8 cellular contexts compared by ENCODE assay signal in the genomic region with DNA sequence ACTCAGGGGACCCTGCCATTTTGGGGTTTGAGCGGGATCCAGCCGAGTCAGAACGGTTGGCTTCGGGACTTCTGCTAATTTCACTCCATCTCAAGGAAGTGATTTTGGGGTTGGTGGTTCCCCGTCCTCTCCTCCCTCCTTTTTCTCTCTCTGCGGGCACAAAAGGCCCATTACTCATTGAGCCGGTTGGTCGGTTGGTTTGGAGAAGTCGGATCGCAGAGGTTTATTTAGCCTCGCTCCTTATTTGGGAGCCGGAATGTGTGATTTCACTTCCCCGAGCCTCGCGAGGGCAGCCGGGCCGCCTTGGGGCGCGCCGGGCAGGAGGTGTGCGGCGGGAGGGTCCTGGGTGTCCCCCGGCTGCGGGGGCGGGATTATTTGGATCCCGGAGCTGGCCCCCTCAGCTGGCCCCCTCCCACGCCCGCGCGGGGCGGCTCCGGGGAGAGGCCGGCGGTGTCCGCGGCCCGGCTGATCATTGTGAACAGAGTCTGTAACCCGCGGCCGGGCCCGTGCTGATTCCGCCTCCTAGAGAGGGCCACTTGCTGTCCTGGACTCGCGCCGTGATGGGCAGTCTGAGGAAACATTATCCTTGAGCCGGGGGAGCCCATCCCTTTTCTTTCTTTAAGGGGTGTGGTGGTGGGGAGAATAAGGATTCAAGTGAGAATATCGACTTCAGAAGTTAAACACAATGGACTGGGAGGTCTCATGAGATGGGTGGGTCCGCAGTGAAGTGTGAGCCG. TPM values are rescaled to one million over a fixed set of nuclear protein-coding genes. Genes with fewer than 3 reads are reported as not detected.
A peak's percentile ranks its signal among the peaks of the same experiment; 100 is the strongest.
DNase-seq lines count a peak whose midpoint lies in the region; ATAC-seq and TF ChIP-seq lines count a peak whose summit lies in the region.

No MANE protein-coding gene starts in this region.

- intact Hi-C loops in ascending aorta (cut with DNase I) = loop anchor here (1.0 to 5.0 kb wide), 5 partner anchors 7 to 179 kb away; a partner anchor contains a TSS

- ATAC-seq in HG03135 (IDR thresholded peaks at IDR 0.05; ENCODE audit: unreplicated experiment) = peak; percentile 40

- peak; percentile 22 for DNase-seq in NCI-H1694 treated with DMSO at 0.1 percent for 48 hours (lab: John Stamatoyannopoulos, UW)
- no peak for DNase-seq in NCI-H1694 (lab: John Stamatoyannopoulos, UW)
- peak; percentile 67 to 77 for DNase-seq in SJCRH30
- peak; percentile 23 to 84 for DNase-seq in ascending aorta (ENCODE audit: low spot score in 2 of 2)
- DNase-seq in right atrium auricular region (ENCODE audit: low spot score) = peak; percentile 78
- no peak for DNase-seq in retinal pigment epithelial cell (ENCODE audit: low read depth)
- no peak for DNase-seq in NCI-H524 treated with DMSO at 0.1 percent for 48 hours (lab: John Stamatoyannopoulos, UW)

- H3K27ac ChIP-seq in SJCRH30 (peak overlapping the region; percentile 95), ascending aorta (peak overlapping the region; percentile 95 to 98), right atrium auricular region (peak overlapping the region; percentile 97 to 98)

- TF ChIP-seq CTCF in ascending aorta (IDR thresholded peaks at IDR 0.05) (no peak), right atrium auricular region (IDR thresholded peaks at IDR 0.05) (no peak), retinal pigment epithelial cell (conservative IDR thresholded peaks at IDR 0.05; ENCODE audit: low read depth, low read length) (no peak)

- peak overlapping the region; percentile 85 for H3K4me3 ChIP-seq in SJCRH30
- H3K4me3 ChIP-seq in ascending aorta = peak overlapping the region; percentile 72 to 89
- peak overlapping the region; percentile 80 to 96 for H3K4me3 ChIP-seq in right atrium auricular region
- peak overlapping the region; percentile 97 for H3K4me3 ChIP-seq in retinal pigment epithelial cell (ENCODE audit: low read length)

- H3K36me3 ChIP-seq in SJCRH30 (no peaks in the 10 kb centered on the region), ascending aorta (no peaks in the 10 kb centered on the region), right atrium auricular region (no peaks in the 10 kb centered on the region)

- H3K4me1 ChIP-seq in SJCRH30 (peaks cover 22% of the 10 kb centered on the region), ascending aorta (peaks cover 19 to 40% of the 10 kb centered on the region in 2 donors), right atrium auricular region (peaks cover 0 to 47% of the 10 kb centered on the region in 2 donors)

- no peaks in the 10 kb centered on the region for H3K9me3 ChIP-seq in SJCRH30 (replicated peaks)
- no peaks in the 10 kb centered on the region for H3K9me3 ChIP-seq in ascending aorta
- no peaks in the 10 kb centered on the region for H3K9me3 ChIP-seq in right atrium auricular region

- H3K27me3 ChIP-seq in SJCRH30 (no peaks in the 10 kb centered on the region), ascending aorta (no peaks in the 10 kb centered on the region), right atrium auricular region (no peaks in the 10 kb centered on the region)

RNA-seq across cellular contexts. Expression of a gene that starts 1.2 kb away (rescaled TPM):
- total RNA-seq in SJCRH30 (2014; rRNA removed; shearing (Covaris generic)) = 64.4 and 67.6 TPM in 2 replicates
- 35.3 TPM for total RNA-seq in ascending aorta
- total RNA-seq in right atrium auricular region = 100 to 1,000 TPM; 136 to 158 TPM

RNA-seq across cellular contexts. Expression of a gene that starts 50.6 kb away (rescaled TPM):
- 12.7 and 14.4 TPM in 2 replicates for total RNA-seq in SJCRH30 (2014; rRNA removed; shearing (Covaris generic))
- total RNA-seq in ascending aorta (17.9 TPM), right atrium auricular region (10 to 100 TPM; 16.5 to 20.6 TPM)

Comparison
In these comparisons a context has a peak if more than half of its experiments do, and no peak if none do; other contexts are left out.
1. DNase-seq: peak in NCI-H1694 treated with DMSO at 0.1 percent for 48 hours (single experiment), SJCRH30 (2 of 2), ascending aorta (2 of 2) and right atrium auricular region (single experiment); none in NCI-H1694 (single experiment), retinal pigment epithelial cell (single experiment) and NCI-H524 treated with DMSO at 0.1 percent for 48 hours (single experiment).
2. Peak in every context shown above with its lines, with median percentiles within 50 percentile points of each other: H3K27ac ChIP-seq and H3K4me3 ChIP-seq.